Comparison of ENCODE assay signal across 1 cellular context in genomic region chr12:53500776-53501614, GRCh38.
A peak's percentile ranks its signal among the peaks of the same experiment; 100 is the strongest.
TF ChIP-seq lines count a peak whose summit lies in the region.

TSS of gene TARBP2 (plus strand) at chr12:53501283. CDS start at chr12:53501409, 126 bp downstream.

TF ChIP-seq in HepG2, 621 proteins besides CTCF, POLR2A, EP300 and RAD21 (continued from another document and continues in another):
- TF ChIP-seq THAP9 (CRISPR knock-in tag; IDR thresholded peaks at IDR 0.05; ENCODE audit: borderline replicate concordance) (peak; percentile 90), MZF1 (CRISPR knock-in tag; IDR thresholded peaks at IDR 0.05; ENCODE audit: borderline replicate concordance) (peak; percentile 98), ZBTB26 (CRISPR knock-in tag; IDR thresholded peaks at IDR 0.05; ENCODE audit: borderline replicate concordance) (no peak; the same call in 1 of the 2 replicates), ZNF615 (CRISPR knock-in tag; IDR thresholded peaks at IDR 0.05; ENCODE audit: borderline replicate concordance) (no peak), ZFP36L2 (CRISPR knock-in tag; IDR thresholded peaks at IDR 0.05) (0 out of 2 replicates have a peak, but pooled peaks have one; percentile 17), ZSCAN5A (CRISPR knock-in tag; IDR thresholded peaks at IDR 0.05; ENCODE audit: borderline replicate concordance) (peak; percentile 70; the same call in 1 of the 2 replicates), GMEB2 (CRISPR knock-in tag; IDR thresholded peaks at IDR 0.05; ENCODE audit: low read depth) (peak; percentile 47; the same call in 1 of the 2 replicates), ATF3 (CRISPR knock-in tag; IDR thresholded peaks at IDR 0.05) (peak; percentile 58; the same call in 1 of the 2 replicates), ZNF674 (CRISPR knock-in tag; IDR thresholded peaks at IDR 0.05; ENCODE audit: low read depth) (no peak), ONECUT2 (CRISPR knock-in tag; IDR thresholded peaks at IDR 0.05) (no peak; the same call in 1 of the 2 replicates), ZNF562 (CRISPR knock-in tag; IDR thresholded peaks at IDR 0.05; ENCODE audit: borderline replicate concordance) (no peak), FOXK1 (CRISPR knock-in tag; IDR thresholded peaks at IDR 0.05; ENCODE audit: borderline replicate concordance, low read depth) (peak; percentile 45; the same call in 1 of the 2 replicates), ZBTB43 (CRISPR knock-in tag; conservative IDR thresholded peaks at IDR 0.05) (peak; percentile 66), ZNF687 (CRISPR knock-in tag; IDR thresholded peaks at IDR 0.05) (peak; percentile 100), BATF2 (CRISPR knock-in tag; IDR thresholded peaks at IDR 0.05) (peak; percentile 42; the same call in 1 of the 2 replicates), ATRX (CRISPR knock-in tag; IDR thresholded peaks at IDR 0.05; ENCODE audit: borderline replicate concordance) (no peak), ZNF230 (CRISPR knock-in tag; IDR thresholded peaks at IDR 0.05) (no peak), UBTF (CRISPR knock-in tag; IDR thresholded peaks at IDR 0.05) (peak; percentile 44; the same call in 1 of the 2 replicates), MIXL1 (CRISPR knock-in tag; IDR thresholded peaks at IDR 0.05) (0 out of 2 replicates have a peak, but pooled peaks have one; percentile 15), ZGPAT (CRISPR knock-in tag; IDR thresholded peaks at IDR 0.05) (peak; percentile 90), ZNF44 (CRISPR knock-in tag; IDR thresholded peaks at IDR 0.05) (no peak), LCORL (IDR thresholded peaks at IDR 0.05) (no peak), LCORL (CRISPR knock-in tag; IDR thresholded peaks at IDR 0.05) (peak; percentile 52; the same call in 1 of the 2 replicates), POGZ (CRISPR knock-in tag; IDR thresholded peaks at IDR 0.05) (peak; percentile 84), LRRFIP1 (CRISPR knock-in tag; conservative IDR thresholded peaks at IDR 0.05) (no peak), BRF2 (CRISPR knock-in tag; IDR thresholded peaks at IDR 0.05) (peak; percentile 83), ZSCAN25 (CRISPR knock-in tag; IDR thresholded peaks at IDR 0.05) (peak; percentile 19; the same call in 1 of the 2 replicates)
